27 cellular contexts compared by ENCODE assay signal in genomic region chr1:238254935-238255334, GRCh38.
"Had no signal": no experiment of that assay in that cellular context is flagged by ENCODE, and none has a peak within 500 bp of the region (broad histone marks: within the 10 kb centered on the region; RNA-seq: fewer than 3 reads in every experiment).

No MANE protein-coding gene starts in this region.

- H3K4me1 ChIP-seq: left ventricle myocardium inferior, right atrium auricular region, stomach, thyroid gland, upper lobe of left lung, vagina had no signal

- H3K4me3 Mint-ChIP-seq: activated CD4-positive, alpha-beta T cell treated with anti-CD3 and anti-CD28 coated beads for 36 hours; activated naive CD8-positive, alpha-beta T cell; central memory CD8-positive, alpha-beta T cell; nephron; stimulated activated naive B cell treated with anti-CD40 and anti-IgM and Interleukin-4, amounts not matched to agents 10 μg/mL and 1 μg/mL and 100 μg/mL, for 72 hours; T-helper 2 cell treated with Interferon-gamma antibody and Interleukin-4, amounts not matched to agents 5 μg/mL and 100 μg/mL, for 36 hours had no signal

- H3K36me3 Mint-ChIP-seq: activated naive CD8-positive, alpha-beta T cell; stimulated activated naive B cell treated with anti-CD40 and anti-IgM and Interleukin-4, amounts not matched to agents 10 μg/mL and 1 μg/mL and 100 μg/mL, for 72 hours had no signal

- H3K27ac Mint-ChIP-seq: activated CD4-positive, alpha-beta T cell treated with anti-CD3 and anti-CD28 coated beads for 36 hours; activated naive CD8-positive, alpha-beta T cell; nephron; stimulated activated naive B cell treated with anti-CD40 and anti-IgM and Interleukin-4, amounts not matched to agents 10 μg/mL and 1 μg/mL and 100 μg/mL, for 72 hours; T-helper 2 cell treated with Interferon-gamma antibody and Interleukin-4, amounts not matched to agents 5 μg/mL and 100 μg/mL, for 36 hours had no signal

- DNase-seq: activated CD4-positive, alpha-beta T cell treated with anti-CD3 and anti-CD28 coated beads for 36 hours; activated CD4-positive, CD25-positive, alpha-beta regulatory T cell; activated CD8-positive, alpha-beta memory T cell treated with anti-CD3 and anti-CD28 coated beads for 24 hours; activated effector memory CD4-positive, alpha-beta T cell treated with Interleukin-2 at 50 U/mL for 16 hours; activated naive CD4-positive, alpha-beta T cell treated with Interleukin-2 at 50 U/mL for 16 hours; anterior cingulate cortex; dermis blood vessel endothelial cell; effector CD8-positive, alpha-beta T cell; esophagus squamous epithelium; foreskin melanocyte; kidney glomerular epithelial cell; left ventricle myocardium inferior; occipital lobe; stimulated activated CD4-positive, alpha-beta T cell treated with anti-CD3 and anti-CD28 coated beads, Interleukin-2, amount 100 ng/mL, for 24 hours; stimulated activated naive B cell treated with anti-CD40 and anti-IgM and Interleukin-4, amounts not matched to agents 10 μg/mL and 1 μg/mL and 100 μg/mL, for 72 hours; stomach; T-helper 1 cell; thyroid gland; upper lobe of left lung had no signal

- ATAC-seq: activated CD4-positive, alpha-beta T cell treated with anti-CD3 and anti-CD28 coated beads for 36 hours; stimulated activated naive B cell treated with anti-CD40 and anti-IgM and Interleukin-4, amounts not matched to agents 10 μg/mL and 1 μg/mL and 100 μg/mL, for 72 hours had no signal

- H3K27ac ChIP-seq: epithelial cell of prostate, esophagus squamous epithelium, left ventricle myocardium inferior, right atrium auricular region, stomach, thyroid gland, upper lobe of left lung, vagina had no signal

- H3K4me1 Mint-ChIP-seq: activated CD4-positive, alpha-beta T cell treated with anti-CD3 and anti-CD28 coated beads for 36 hours; central memory CD8-positive, alpha-beta T cell; nephron; stimulated activated naive B cell treated with anti-CD40 and anti-IgM and Interleukin-4, amounts not matched to agents 10 μg/mL and 1 μg/mL and 100 μg/mL, for 72 hours had no signal

- H3K27me3 ChIP-seq: esophagus squamous epithelium, right atrium auricular region, stomach, thyroid gland, upper lobe of left lung, vagina had no signal

- H3K9me3 ChIP-seq: esophagus squamous epithelium, left ventricle myocardium inferior, right atrium auricular region, stomach, thyroid gland, upper lobe of left lung, vagina had no signal

- H3K36me3 ChIP-seq: esophagus squamous epithelium, left ventricle myocardium inferior, right atrium auricular region, stomach, thyroid gland, upper lobe of left lung, vagina had no signal

- H3K9me3 Mint-ChIP-seq: nephron; stimulated activated naive B cell treated with anti-CD40 and anti-IgM and Interleukin-4, amounts not matched to agents 10 μg/mL and 1 μg/mL and 100 μg/mL, for 72 hours; T-helper 2 cell treated with Interferon-gamma antibody and Interleukin-4, amounts not matched to agents 5 μg/mL and 100 μg/mL, for 36 hours had no signal

- H3K4me3 ChIP-seq: esophagus squamous epithelium, left ventricle myocardium inferior, right atrium auricular region, smooth muscle cell, stomach, thyroid gland, upper lobe of left lung, vagina had no signal

- H3K27me3 Mint-ChIP-seq: activated CD4-positive, alpha-beta T cell treated with anti-CD3 and anti-CD28 coated beads for 36 hours; activated naive CD8-positive, alpha-beta T cell; central memory CD8-positive, alpha-beta T cell; stimulated activated naive B cell treated with anti-CD40 and anti-IgM and Interleukin-4, amounts not matched to agents 10 μg/mL and 1 μg/mL and 100 μg/mL, for 72 hours had no signal

- H3K4me2 ChIP-seq: smooth muscle cell had no signal
